ENCODE assay signal across 15 cellular contexts in genomic region chr15:66779331-66780009, GRCh38.
DNase-seq lines count a peak whose midpoint lies in the region; ATAC-seq and TF ChIP-seq lines count a peak whose summit lies in the region.
"Had no signal": no experiment of that assay in that cellular context is flagged by ENCODE, and none has a peak within 500 bp of the region (broad histone marks: within the 10 kb centered on the region; RNA-seq: fewer than 3 reads in every experiment).

No MANE protein-coding gene starts in this region.

- intact Hi-C loops in right lobe of liver (cut with DNase I) (loop anchor here (5.0 to 10.0 kb wide), 4 partner anchors 65 to 175 kb away; partner anchors contain the start of gene SMAD6 (in 1 of the 2)), spleen (cut with DNase I; ENCODE audit: low total_unique reads) (no loop called here)

- H3K27ac ChIP-seq in right lobe of liver (peak overlapping the region in 2 of 3 donors; percentile 79 to 89), spleen (no peak overlapping the region)
- H3K27ac ChIP-seq: WERI-Rb-1 had no signal

- ATAC-seq in SK-N-SH treated with all-trans-retinoic acid at 6 μM for 48 hours = peak; percentile 40
- peak; percentile 75 to 90 (median 81) for ATAC-seq in right lobe of liver
- no peak for ATAC-seq in HG03442 (IDR thresholded peaks at IDR 0.05; ENCODE audit: unreplicated experiment)
- ATAC-seq: stimulated activated naive CD8-positive, alpha-beta T cell treated with anti-CD3 and anti-CD28 coated beads, Interleukin-15, Interleukin-2, amounts not matched to agents 100 U/mL and 50 U/mL, for 24 hours had no signal

- DNase-seq in HFFc6 (no peak), right lobe of liver (peak in 2 of 3 donors; percentile 70 to 76), spleen (peak; percentile 36), AML-193 (lab: John Stamatoyannopoulos, UW) (no peak), NCI-H1694 (lab: John Stamatoyannopoulos, UW) (no peak), NCI-H2196 treated with DMSO at 0.1 percent for 48 hours (lab: John Stamatoyannopoulos, UW; ENCODE audit: unreplicated experiment) (no peak)
- DNase-seq: activated CD8-positive, alpha-beta memory T cell treated with anti-CD3 and anti-CD28 coated beads, Interleukin-2, amount 50 U/mL, for 4 hours; activated naive CD8-positive, alpha-beta T cell treated with anti-CD3 and anti-CD28 coated beads for 36 hours; NCI-H187; stimulated activated naive CD8-positive, alpha-beta T cell treated with anti-CD3 and anti-CD28 coated beads, Interleukin-15, Interleukin-2, amounts not matched to agents 100 U/mL and 50 U/mL, for 24 hours; WERI-Rb-1 had no signal

- TF ChIP-seq POLR2A in right lobe of liver (IDR thresholded peaks at IDR 0.05) (no peak), spleen (IDR thresholded peaks at IDR 0.05) (no peak)

- no peak overlapping the region for H3K4me3 ChIP-seq in right lobe of liver
- no peak overlapping the region for H3K4me3 ChIP-seq in spleen
- H3K4me3 ChIP-seq: HAP-1 had no signal

- TF ChIP-seq CTCF in HFFc6 (IDR thresholded peaks at IDR 0.05) (no peak), right lobe of liver (IDR thresholded peaks at IDR 0.05) (no peak), spleen (IDR thresholded peaks at IDR 0.05 in 8 of 11, conservative IDR thresholded peaks at IDR 0.05 in 3 of 11) (no peak)

- H3K27ac Mint-ChIP-seq in HFFc6 = peak overlapping the region; percentile 88
- H3K27ac Mint-ChIP-seq: activated naive CD8-positive, alpha-beta T cell treated with anti-CD3 and anti-CD28 coated beads for 36 hours; dendritic cell treated with granulocyte-macrophage colony-stimulating factor and Interleukin-4, amounts not matched to agents 40 ng/mL and 50 ng/mL, for 4 days had no signal

- H3K9me3 ChIP-seq in right lobe of liver = no peaks in the 10 kb centered on the region
- no peaks in the 10 kb centered on the region for H3K9me3 ChIP-seq in spleen
- H3K9me3 ChIP-seq: HAP-1 had no signal

- peaks cover 9% of the 10 kb centered on the region for H3K36me3 Mint-ChIP-seq in HFFc6 (ENCODE audit: low read depth)
- H3K36me3 Mint-ChIP-seq: activated naive CD8-positive, alpha-beta T cell treated with anti-CD3 and anti-CD28 coated beads for 36 hours had no signal

- H3K36me3 ChIP-seq in right lobe of liver (no peaks in the 10 kb centered on the region), spleen (peaks cover 0 to 7% (median 0%) of the 10 kb centered on the region in 6 donors)
- H3K36me3 ChIP-seq: HAP-1 had no signal

- peaks cover 68% of the 10 kb centered on the region for H3K4me1 Mint-ChIP-seq in HFFc6 (ENCODE audit: low read depth)
- H3K4me1 Mint-ChIP-seq: activated naive CD8-positive, alpha-beta T cell treated with anti-CD3 and anti-CD28 coated beads for 36 hours had no signal

- H3K4me1 ChIP-seq in right lobe of liver (peaks cover 0 to 19% (median 9%) of the 10 kb centered on the region in 4 donors), spleen (peaks cover 0 to 18% (median 3%) of the 10 kb centered on the region in 6 donors)

- H3K27me3 ChIP-seq in right lobe of liver (no peaks in the 10 kb centered on the region), spleen (replicated peaks in 1 of 7) (no peaks in the 10 kb centered on the region)

- H3K4me3 Mint-ChIP-seq in HFFc6 = no peak overlapping the region
- H3K4me3 Mint-ChIP-seq: activated naive CD8-positive, alpha-beta T cell treated with anti-CD3 and anti-CD28 coated beads for 36 hours; dendritic cell treated with granulocyte-macrophage colony-stimulating factor and Interleukin-4, amounts not matched to agents 40 ng/mL and 50 ng/mL, for 4 days had no signal

- H3K27me3 Mint-ChIP-seq in HFFc6 (ENCODE audit: insufficient read depth) = peaks cover 2% of the 10 kb centered on the region
- H3K27me3 Mint-ChIP-seq: activated naive CD8-positive, alpha-beta T cell treated with anti-CD3 and anti-CD28 coated beads for 36 hours; dendritic cell treated with granulocyte-macrophage colony-stimulating factor and Interleukin-4, amounts not matched to agents 40 ng/mL and 50 ng/mL, for 4 days had no signal

- WGBS in right lobe of liver (ENCODE audit: insufficient coverage, low coverage, low lambda C conversion rate, missing lambda C conversion rate) = 17% methylated on average over 1 of the region's 4 CpGs
- WGBS in spleen, 5 donors = 78 to 95% (median 85%) methylated on average over 3 to 4 of the region's 4 CpGs

- no peaks in the 10 kb centered on the region for H3K9me3 Mint-ChIP-seq in HFFc6
- H3K9me3 Mint-ChIP-seq: activated naive CD8-positive, alpha-beta T cell treated with anti-CD3 and anti-CD28 coated beads for 36 hours; dendritic cell treated with granulocyte-macrophage colony-stimulating factor and Interleukin-4, amounts not matched to agents 40 ng/mL and 50 ng/mL, for 4 days had no signal

TF ChIP-seq in SK-N-SH treated with all-trans-retinoic acid at 6 μM for 48 hours, 23 proteins besides CTCF, POLR2A, EP300 and RAD21 (continues in another document):
- TF ChIP-seq ZC3H10 (CRISPR knock-in tag; IDR thresholded peaks at IDR 0.05) = no peak
- no peak for TF ChIP-seq BACH2 (CRISPR knock-in tag; IDR thresholded peaks at IDR 0.05; ENCODE audit: borderline replicate concordance)
- no peak for TF ChIP-seq PATZ1 (CRISPR knock-in tag; IDR thresholded peaks at IDR 0.05; ENCODE audit: borderline replicate concordance)
- no peak for TF ChIP-seq ZFP30 (CRISPR knock-in tag; IDR thresholded peaks at IDR 0.05)
- no peak for TF ChIP-seq CSDC2 (CRISPR knock-in tag; IDR thresholded peaks at IDR 0.05)
- TF ChIP-seq SNAI2 (CRISPR knock-in tag; IDR thresholded peaks at IDR 0.05) = no peak
- no peak for TF ChIP-seq ZFP3 (CRISPR knock-in tag; IDR thresholded peaks at IDR 0.05)
- TF ChIP-seq CREB5 (CRISPR knock-in tag; IDR thresholded peaks at IDR 0.05; ENCODE audit: low read depth) = no peak
- TF ChIP-seq PPARA (CRISPR knock-in tag; IDR thresholded peaks at IDR 0.05; ENCODE audit: borderline replicate concordance) = no peak
- no peak for TF ChIP-seq ESRRG (CRISPR knock-in tag; IDR thresholded peaks at IDR 0.05)
- TF ChIP-seq ZNF70 (CRISPR knock-in tag; IDR thresholded peaks at IDR 0.05) = no peak
- no peak for TF ChIP-seq ARNTL (CRISPR knock-in tag; IDR thresholded peaks at IDR 0.05; ENCODE audit: borderline replicate concordance, low read depth)
- TF ChIP-seq, protein P1, sequence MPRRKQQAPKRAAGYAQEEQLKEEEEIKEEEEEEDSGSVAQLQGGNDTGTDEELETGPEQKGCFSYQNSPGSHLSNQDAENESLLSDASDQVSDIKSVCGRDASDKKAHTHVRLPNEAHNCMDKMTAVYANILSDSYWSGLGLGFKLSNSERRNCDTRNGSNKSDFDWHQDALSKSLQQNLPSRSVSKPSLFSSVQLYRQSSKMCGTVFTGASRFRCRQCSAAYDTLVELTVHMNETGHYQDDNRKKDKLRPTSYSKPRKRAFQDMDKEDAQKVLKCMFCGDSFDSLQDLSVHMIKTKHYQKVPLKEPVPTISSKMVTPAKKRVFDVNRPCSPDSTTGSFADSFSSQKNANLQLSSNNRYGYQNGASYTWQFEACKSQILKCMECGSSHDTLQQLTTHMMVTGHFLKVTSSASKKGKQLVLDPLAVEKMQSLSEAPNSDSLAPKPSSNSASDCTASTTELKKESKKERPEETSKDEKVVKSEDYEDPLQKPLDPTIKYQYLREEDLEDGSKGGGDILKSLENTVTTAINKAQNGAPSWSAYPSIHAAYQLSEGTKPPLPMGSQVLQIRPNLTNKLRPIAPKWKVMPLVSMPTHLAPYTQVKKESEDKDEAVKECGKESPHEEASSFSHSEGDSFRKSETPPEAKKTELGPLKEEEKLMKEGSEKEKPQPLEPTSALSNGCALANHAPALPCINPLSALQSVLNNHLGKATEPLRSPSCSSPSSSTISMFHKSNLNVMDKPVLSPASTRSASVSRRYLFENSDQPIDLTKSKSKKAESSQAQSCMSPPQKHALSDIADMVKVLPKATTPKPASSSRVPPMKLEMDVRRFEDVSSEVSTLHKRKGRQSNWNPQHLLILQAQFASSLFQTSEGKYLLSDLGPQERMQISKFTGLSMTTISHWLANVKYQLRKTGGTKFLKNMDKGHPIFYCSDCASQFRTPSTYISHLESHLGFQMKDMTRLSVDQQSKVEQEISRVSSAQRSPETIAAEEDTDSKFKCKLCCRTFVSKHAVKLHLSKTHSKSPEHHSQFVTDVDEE (CRISPR knock-in tag; IDR thresholded peaks at IDR 0.05) = no peak
- no peak for TF ChIP-seq ISL1 (CRISPR knock-in tag; IDR thresholded peaks at IDR 0.05)
- TF ChIP-seq ZNF8 (CRISPR knock-in tag; IDR thresholded peaks at IDR 0.05) = no peak

Comparison
In these comparisons a context has a peak if more than half of its experiments do, and no peak if none do; other contexts are left out.
1. DNase-seq: peak in right lobe of liver (2 of 3) and spleen (single experiment); none in HFFc6 (single experiment), AML-193 (0 of 2), NCI-H1694 (single experiment) and NCI-H2196 treated with DMSO at 0.1 percent for 48 hours (single experiment).
2. H3K27ac ChIP-seq: peak in right lobe of liver (2 of 3); none in spleen (0 of 8).